1 cellular context compared by ENCODE assay signal in the genomic region with DNA sequence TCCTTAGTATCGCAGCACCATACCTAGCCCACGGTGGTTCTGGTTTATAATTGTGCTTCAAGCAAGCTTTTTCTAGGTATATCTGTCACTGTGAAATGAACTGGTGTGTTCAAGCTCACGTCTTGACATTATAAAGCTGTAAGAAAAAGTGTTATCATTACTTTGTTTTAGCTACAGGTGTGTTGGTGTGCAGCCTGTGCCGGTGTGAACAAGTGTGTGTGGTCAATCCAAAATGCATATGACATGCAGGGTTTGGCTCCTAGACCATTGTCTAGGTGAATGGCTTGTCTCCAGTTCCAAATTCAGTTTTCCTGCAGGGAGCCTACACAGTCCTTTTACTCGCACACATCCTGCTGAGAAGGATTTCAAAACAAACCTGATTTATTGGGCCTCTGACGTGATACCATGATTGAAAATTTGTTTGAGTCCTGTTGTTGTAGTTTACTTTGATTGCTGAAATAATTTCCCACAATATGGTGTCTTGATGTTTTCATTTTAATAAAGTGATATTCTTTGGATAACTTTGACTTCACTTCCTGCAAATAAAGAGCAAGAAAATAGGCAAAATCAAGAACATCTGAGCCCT.
TF ChIP-seq lines count a peak whose summit lies in the region.

No MANE protein-coding gene starts in this region.

TF ChIP-seq in HEK293, 187 proteins besides CTCF, POLR2A, EP300 and RAD21 (continued from another document):
- TF ChIP-seq, protein P1, sequence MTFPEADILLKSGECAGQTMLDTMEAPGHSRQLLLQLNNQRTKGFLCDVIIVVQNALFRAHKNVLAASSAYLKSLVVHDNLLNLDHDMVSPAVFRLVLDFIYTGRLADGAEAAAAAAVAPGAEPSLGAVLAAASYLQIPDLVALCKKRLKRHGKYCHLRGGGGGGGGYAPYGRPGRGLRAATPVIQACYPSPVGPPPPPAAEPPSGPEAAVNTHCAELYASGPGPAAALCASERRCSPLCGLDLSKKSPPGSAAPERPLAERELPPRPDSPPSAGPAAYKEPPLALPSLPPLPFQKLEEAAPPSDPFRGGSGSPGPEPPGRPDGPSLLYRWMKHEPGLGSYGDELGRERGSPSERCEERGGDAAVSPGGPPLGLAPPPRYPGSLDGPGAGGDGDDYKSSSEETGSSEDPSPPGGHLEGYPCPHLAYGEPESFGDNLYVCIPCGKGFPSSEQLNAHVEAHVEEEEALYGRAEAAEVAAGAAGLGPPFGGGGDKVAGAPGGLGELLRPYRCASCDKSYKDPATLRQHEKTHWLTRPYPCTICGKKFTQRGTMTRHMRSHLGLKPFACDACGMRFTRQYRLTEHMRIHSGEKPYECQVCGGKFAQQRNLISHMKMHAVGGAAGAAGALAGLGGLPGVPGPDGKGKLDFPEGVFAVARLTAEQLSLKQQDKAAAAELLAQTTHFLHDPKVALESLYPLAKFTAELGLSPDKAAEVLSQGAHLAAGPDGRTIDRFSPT (tag by site-specific recombination; IDR thresholded peaks at IDR 0.05) = no peak
- peak; percentile 56 for TF ChIP-seq SCRT2 (tag by site-specific recombination; IDR thresholded peaks at IDR 0.05)
- TF ChIP-seq ZNF18 (tag by site-specific recombination; IDR thresholded peaks at IDR 0.05) = peak; percentile 76; the same call in 1 of the 2 replicates
- no peak for TF ChIP-seq ZNF501 (tag by site-specific recombination; IDR thresholded peaks at IDR 0.05)
- peak; percentile 45; the same call in 1 of the 2 replicates for TF ChIP-seq GFI1B (tag by site-specific recombination; IDR thresholded peaks at IDR 0.05)
- no peak for TF ChIP-seq BCL11B (tag by site-specific recombination; IDR thresholded peaks at IDR 0.05; ENCODE audit: low read depth)
- TF ChIP-seq ZNF280C (tag by site-specific recombination; IDR thresholded peaks at IDR 0.05) = no peak
- peak; percentile 74; the same call in 1 of the 2 replicates for TF ChIP-seq FEZF1 (tag by site-specific recombination; IDR thresholded peaks at IDR 0.05)
- TF ChIP-seq ZBTB21 (tag by site-specific recombination; IDR thresholded peaks at IDR 0.05) = 0 out of 2 replicates have a peak, but pooled peaks have one; percentile 32
- TF ChIP-seq ZNF600 (tag by site-specific recombination; IDR thresholded peaks at IDR 0.05) = peak; percentile 42; the same call in 1 of the 2 replicates
- no peak for TF ChIP-seq YY2 (tag by site-specific recombination; IDR thresholded peaks at IDR 0.05)
- TF ChIP-seq ZNF560 (tag by site-specific recombination; IDR thresholded peaks at IDR 0.05; ENCODE audit: borderline replicate concordance) = no peak
- no peak for TF ChIP-seq ZBTB7A (tag by site-specific recombination; IDR thresholded peaks at IDR 0.05; ENCODE audit: low read depth)
- TF ChIP-seq YY1 (tag by site-specific recombination; IDR thresholded peaks at IDR 0.05) = no peak
- TF ChIP-seq GLIS1 (tag by site-specific recombination; IDR thresholded peaks at IDR 0.05) = no peak
- TF ChIP-seq ZNF561 (tag by site-specific recombination; IDR thresholded peaks at IDR 0.05; ENCODE audit: borderline replicate concordance) = peak; percentile 40; the same call in 1 of the 2 replicates
- TF ChIP-seq SCRT1 (tag by site-specific recombination; IDR thresholded peaks at IDR 0.05; ENCODE audit: borderline replicate concordance) = peak; percentile 72
